Comparison of ENCODE assay signal across 26 cellular contexts in genomic region chr1:85650645-85651044, GRCh38.
"Had no signal": no experiment of that assay in that cellular context is flagged by ENCODE, and none has a peak within 500 bp of the region (broad histone marks: within the 10 kb centered on the region; RNA-seq: fewer than 3 reads in every experiment).

No MANE protein-coding gene starts in this region.

- H3K4me3 Mint-ChIP-seq: activated naive CD4-positive, alpha-beta T cell treated with anti-CD3 and anti-CD28 coated beads for 36 hours; nephron; T-helper 2 cell treated with Interferon-gamma antibody and Interleukin-4, amounts not matched to agents 5 μg/mL and 100 μg/mL, for 36 hours had no signal

- H3K4me3 ChIP-seq: colonic mucosa, left lung, lower lobe of right lung, mucosa of descending colon, right lobe of liver, skin epidermis, testis, uterus had no signal

- H3K27me3 ChIP-seq: colonic mucosa, left lung, neutrophil, right lobe of liver, testis, uterus had no signal

- H3K27ac Mint-ChIP-seq: activated naive CD4-positive, alpha-beta T cell treated with anti-CD3 and anti-CD28 coated beads for 36 hours; nephron; progenitor cell of endocrine pancreas; T-helper 2 cell treated with Interferon-gamma antibody and Interleukin-4, amounts not matched to agents 5 μg/mL and 100 μg/mL, for 36 hours had no signal

- DNase-seq: activated CD4-positive, alpha-beta T cell treated with anti-CD3 and anti-CD28 coated beads for 4 hours; activated CD4-positive, alpha-beta T cell treated with anti-CD3 and anti-CD28 coated beads, Interleukin-2, amount 50 U/mL, for 48 hours; activated CD4-positive, CD25-positive, alpha-beta regulatory T cell; activated CD8-positive, alpha-beta memory T cell treated with anti-CD3 and anti-CD28 coated beads for 24 hours; activated effector memory CD4-positive, alpha-beta T cell treated with anti-CD3 and anti-CD28 coated beads, Interleukin-2, amount 50 U/mL, for 16 hours; activated naive CD4-positive, alpha-beta T cell treated with anti-CD3 and anti-CD28 coated beads for 36 hours; amygdala; colonic mucosa; effector CD8-positive, alpha-beta T cell; left lung; lower lobe of right lung; mesenchymal stem cell; mucosa of descending colon; right lobe of liver; stimulated activated CD4-positive, alpha-beta T cell treated with anti-CD3 and anti-CD28 coated beads, Interleukin-12 subunit alpha, Interleukin-12 subunit beta, amount 100 ng/mL, for 4 hours; stimulated activated CD4-positive, alpha-beta T cell treated with anti-CD3 and anti-CD28 coated beads, Interleukin-4, amount 100 ng/mL, for 1 hour; stimulated activated naive CD8-positive, alpha-beta T cell treated with anti-CD3 and anti-CD28 coated beads, Interleukin-15, Interleukin-2, amounts not matched to agents 100 U/mL and 50 U/mL, for 24 hours; T-helper 1 cell; testis; trophoblast cell; uterus had no signal

- H3K4me1 ChIP-seq: colonic mucosa, left lung, lower lobe of right lung, right lobe of liver, testis, uterus had no signal

- H3K9me3 ChIP-seq: colonic mucosa, neutrophil, right lobe of liver, testis had no signal

- ATAC-seq: left lung; lower lobe of right lung; mucosa of descending colon; right lobe of liver; stimulated activated naive CD8-positive, alpha-beta T cell treated with anti-CD3 and anti-CD28 coated beads, Interleukin-15, Interleukin-2, amounts not matched to agents 100 U/mL and 50 U/mL, for 24 hours had no signal

- H3K36me3 ChIP-seq: colonic mucosa, neutrophil, right lobe of liver, uterus had no signal

- H3K27me3 Mint-ChIP-seq: progenitor cell of endocrine pancreas had no signal

- H3K4me1 Mint-ChIP-seq: nephron had no signal

- H3K27ac ChIP-seq: colonic mucosa, left lung, lower lobe of right lung, neutrophil, right lobe of liver, skin epidermis, testis, uterus had no signal
